ENCODE assay signal across 16 cellular contexts in the genomic region with DNA sequence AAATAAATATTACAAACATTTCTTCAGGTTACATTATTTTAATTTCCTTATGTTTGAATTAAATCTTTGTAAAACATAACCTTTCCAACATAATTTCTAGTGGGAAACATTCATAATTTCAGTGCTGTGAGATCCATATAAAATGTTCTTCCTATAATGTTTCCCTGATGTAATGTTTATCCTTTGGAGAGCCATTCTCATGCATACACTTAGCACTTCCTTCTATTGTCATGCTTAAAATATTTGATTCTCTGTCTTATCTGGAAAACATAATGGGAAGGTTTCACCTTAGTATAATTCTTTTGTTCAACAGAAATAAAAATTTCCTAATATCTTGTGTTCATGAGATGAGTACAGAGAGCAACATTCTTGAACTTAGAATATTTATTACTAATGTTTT.
DNase-seq lines count a peak whose midpoint lies in the region; ATAC-seq, FAIRE-seq and TF ChIP-seq lines count a peak whose summit lies in the region.
"Had no signal": no experiment of that assay in that cellular context is flagged by ENCODE, and none has a peak within 500 bp of the region (broad histone marks: within the 10 kb centered on the region; RNA-seq: fewer than 3 reads in every experiment).

No MANE protein-coding gene starts in this region.

- peak; percentile 55 for FAIRE-seq in H54 (lab: Jason Lieb, UNC)
- FAIRE-seq in small intestine (lab: Jason Lieb, UNC) = peak; percentile 73
- FAIRE-seq: G401.6, GM12891 had no signal

- no peaks in the 10 kb centered on the region for H3K36me3 ChIP-seq in small intestine (ENCODE audit: control insufficient read depth in 2 of 2, insufficient read depth in 2 of 2, low read length in 2 of 2)
- H3K36me3 ChIP-seq: HAP-1 had no signal

- no peak for DNase-seq in H54 (ENCODE audit: insufficient read length, low spot score)
- peak; percentile 24 to 67 for DNase-seq in dermis microvascular lymphatic vessel endothelial cell (ENCODE audit: low read depth in 2 of 2)
- peak; percentile 37 for DNase-seq in glomerular endothelial cell (ENCODE audit: extremely low read depth, low read depth, low spot score)
- no peak for DNase-seq in small intestine
- no peak for DNase-seq in DMS153 (lab: John Stamatoyannopoulos, UW)
- DNase-seq: Caco-2; CD8-positive, alpha-beta T cell; DMS 273 treated with DMSO at 0.1 percent for 48 hours; DMS79; KG1 had no signal

- no peak overlapping the region for H3K4me3 ChIP-seq in small intestine (ENCODE audit: low read depth in 1 of 2, low read length in 2 of 2)
- H3K4me3 ChIP-seq: GM23338, HAP-1 had no signal

- TF ChIP-seq POLR2A in H54 (IDR thresholded peaks at IDR 0.05; ENCODE audit: low read depth, low read length) = no peak

- ATAC-seq in GM19467 (IDR thresholded peaks at IDR 0.05; ENCODE audit: unreplicated experiment) (no peak), HG03520 (IDR thresholded peaks at IDR 0.05; ENCODE audit: unreplicated experiment) (no peak)
- ATAC-seq: CD8-positive, alpha-beta T cell; GM23338 had no signal

- no peaks in the 10 kb centered on the region for H3K4me1 ChIP-seq in small intestine (ENCODE audit: control insufficient read depth in 2 of 2, insufficient read depth in 1 of 2, low read depth in 1 of 2, low read length in 1 of 2)
- H3K4me1 ChIP-seq: Caco-2, HAP-1 had no signal

- no peaks in the 10 kb centered on the region for H3K9me3 ChIP-seq in small intestine (ENCODE audit: control insufficient read depth, low read depth)
- H3K9me3 ChIP-seq: Caco-2 had no signal

- no peak overlapping the region for H3K27ac ChIP-seq in small intestine (ENCODE audit: low read depth in 1 of 2, low read length in 1 of 2)

- H3K27me3 ChIP-seq in small intestine (ENCODE audit: control insufficient read depth in 2 of 2, insufficient read depth in 2 of 2, low read length in 2 of 2) = no peaks in the 10 kb centered on the region

Comparison
In these comparisons a context has a peak if more than half of its experiments do, and no peak if none do; other contexts are left out.
1. DNase-seq: peak in dermis microvascular lymphatic vessel endothelial cell (2 of 2) and glomerular endothelial cell (single experiment); none in H54 (single experiment), small intestine (single experiment) and DMS153 (single experiment).